ENCODE assay signal across 11 cellular contexts in genomic region chr7:21579341-21580072, GRCh38. TPM values are rescaled to one million over a fixed set of nuclear protein-coding genes. Genes with fewer than 3 reads are reported as not detected.
DNase-seq lines count a peak whose midpoint lies in the region; ATAC-seq, FAIRE-seq and TF ChIP-seq lines count a peak whose summit lies in the region.
"Had no signal": no experiment of that assay in that cellular context is flagged by ENCODE, and none has a peak within 500 bp of the region (broad histone marks: within the 10 kb centered on the region; RNA-seq: fewer than 3 reads in every experiment).

No MANE protein-coding gene starts in this region.

- no peaks in the 10 kb centered on the region for H4K20me1 ChIP-seq in endothelial cell of umbilical vein (replicated peaks; ENCODE audit: control insufficient read depth, extremely low read depth, insufficient read depth, low read length)

- CTCF ChIA-PET in endothelial cell of umbilical vein (lab: Charles Lee) = interaction anchor here (1.0 kb wide), 1 partner anchor 188 kb away, joined by 4 read pairs; no protein-coding TSS in a partner anchor

- POLR2A ChIA-PET in endothelial cell of umbilical vein (lab: Charles Lee) = interaction anchor here (0.5 kb wide), 1 partner anchor 246 kb away, joined by 3 read pairs; no protein-coding TSS in a partner anchor

- H3K27me3 ChIP-seq in endothelial cell of umbilical vein (ENCODE audit: control insufficient read depth in 2 of 2, insufficient read depth in 2 of 2, low read length in 2 of 2) = no peaks in the 10 kb centered on the region

- H3K9me3 Mint-ChIP-seq in activated CD4-positive, alpha-beta T cell treated with anti-CD3 and anti-CD28 coated beads, Interleukin-2, amount 10 ng/mL, durations not matched to agents 24 days and 14 days = peaks cover 14% of the 10 kb centered on the region
- no peaks in the 10 kb centered on the region for H3K9me3 Mint-ChIP-seq in osteocyte (ENCODE audit: unreplicated experiment)

- H3K27ac Mint-ChIP-seq in activated CD4-positive, alpha-beta T cell treated with anti-CD3 and anti-CD28 coated beads, Interleukin-2, amount 10 ng/mL, durations not matched to agents 24 days and 14 days = peak overlapping the region; percentile 69
- H3K27ac Mint-ChIP-seq in osteocyte (ENCODE audit: unreplicated experiment) = no peak overlapping the region

- no peak overlapping the region for H3K4me2 ChIP-seq in endothelial cell of umbilical vein (ENCODE audit: insufficient read depth, low read length)

- no peak overlapping the region for H3K4me3 Mint-ChIP-seq in activated CD4-positive, alpha-beta T cell treated with anti-CD3 and anti-CD28 coated beads, Interleukin-2, amount 10 ng/mL, durations not matched to agents 24 days and 14 days
- no peak overlapping the region for H3K4me3 Mint-ChIP-seq in osteocyte (ENCODE audit: unreplicated experiment)

- H3K36me3 ChIP-seq in endothelial cell of umbilical vein (ENCODE audit: control insufficient read depth in 2 of 2, extremely low read depth in 1 of 2, insufficient read depth in 2 of 2, low read length in 2 of 2) = no peaks in the 10 kb centered on the region

- TSS peak; percentile 77 for BruUV-seq in endothelial cell of umbilical vein (replicated peaks; lab: Mats Ljungman, UMichigan)

- TF ChIP-seq POLR2A in endothelial cell of umbilical vein (IDR thresholded peaks at IDR 0.05; ENCODE audit: low read depth, low read length) = no peak

- FAIRE-seq in endothelial cell of umbilical vein (lab: Jason Lieb, UNC) = no peak
- FAIRE-seq: colon, small intestine had no signal

- H3K9ac ChIP-seq in endothelial cell of umbilical vein (replicated peaks; ENCODE audit: extremely low read depth, insufficient read depth, low read length) = no peak overlapping the region

- H3K4me1 Mint-ChIP-seq in activated CD4-positive, alpha-beta T cell treated with anti-CD3 and anti-CD28 coated beads, Interleukin-2, amount 10 ng/mL, durations not matched to agents 24 days and 14 days = peaks cover 6% of the 10 kb centered on the region
- no peaks in the 10 kb centered on the region for H3K4me1 Mint-ChIP-seq in osteocyte (ENCODE audit: unreplicated experiment)

- TF ChIP-seq CTCF in endothelial cell of umbilical vein (IDR thresholded peaks at IDR 0.05; ENCODE audit: extremely low read depth in 1 of 2, insufficient read depth in 1 of 2, low read depth in 1 of 2, low read length in 2 of 2) (no peak), osteocyte (IDR thresholded peaks at IDR 0.05) (no peak)

- no peaks in the 10 kb centered on the region for H3K9me3 ChIP-seq in endothelial cell of umbilical vein (replicated peaks; ENCODE audit: control insufficient read depth, insufficient read depth, low read length)

- intact Hi-C loops in activated CD4-positive, alpha-beta T cell treated with anti-CD3 and anti-CD28 coated beads, Interleukin-2, amount 10 ng/mL, durations not matched to agents 24 days and 14 days (cut with micrococcal nuclease) = no loop called here
- intact Hi-C loops in endothelial cell of umbilical vein (cut with micrococcal nuclease) = loop anchor here (1.0 kb wide), 1 partner anchor 38 kb away; no protein-coding TSS in a partner anchor

- no peak overlapping the region for H3K4me3 ChIP-seq in endothelial cell of umbilical vein (replicated peaks in 1 of 3; ENCODE audit: insufficient read depth in 1 of 3, low read depth in 1 of 3, low read length in 3 of 3)

- ATAC-seq in HG03520 (IDR thresholded peaks at IDR 0.05; ENCODE audit: unreplicated experiment) = peak; percentile 23

- H3K36me3 Mint-ChIP-seq in activated CD4-positive, alpha-beta T cell treated with anti-CD3 and anti-CD28 coated beads, Interleukin-2, amount 10 ng/mL, durations not matched to agents 24 days and 14 days (ENCODE audit: low read depth) = peaks cover 18% of the 10 kb centered on the region
- H3K36me3 Mint-ChIP-seq in osteocyte (ENCODE audit: unreplicated experiment) = no peaks in the 10 kb centered on the region

- no peaks in the 10 kb centered on the region for H3K4me1 ChIP-seq in endothelial cell of umbilical vein (ENCODE audit: control insufficient read depth, extremely low read depth, insufficient read depth, low read length)

- DNase-seq in activated CD4-positive, alpha-beta T cell treated with anti-CD3 and anti-CD28 coated beads, Interleukin-2, amount 10 ng/mL, durations not matched to agents 24 days and 14 days = no peak
- no peak for DNase-seq in activated CD4-positive, alpha-beta T cell treated with anti-CD3 and anti-CD28 coated beads, Interleukin-2, amount 50 U/mL, for 4 hours
- DNase-seq in endothelial cell of umbilical vein (ENCODE audit: low read depth, low spot score) (no peak), superior temporal gyrus (ENCODE audit: extremely low spot score) (peak; percentile 25), T1000 (lab: John Stamatoyannopoulos, UW) (no peak), osteocyte (ENCODE audit: extremely low spot score, unreplicated experiment) (no peak), cortex of kidney (lab: John Stamatoyannopoulos, UW) (no peak)
- DNase-seq: NCI-H1092 had no signal

- H3K79me2 ChIP-seq in endothelial cell of umbilical vein (ENCODE audit: control insufficient read depth, insufficient read depth, low read length) = no peaks in the 10 kb centered on the region

- no peak overlapping the region for H3K27ac ChIP-seq in endothelial cell of umbilical vein (ENCODE audit: insufficient read depth, low read depth, low read length)

- dilution Hi-C loops in endothelial cell of umbilical vein (cut with MboI; ENCODE audit: extremely low pct_ligation_motif_present, low sequenced_read_pairs) = no loop called here

- no peaks in the 10 kb centered on the region for H3K27me3 Mint-ChIP-seq in activated CD4-positive, alpha-beta T cell treated with anti-CD3 and anti-CD28 coated beads, Interleukin-2, amount 10 ng/mL, durations not matched to agents 24 days and 14 days
- H3K27me3 Mint-ChIP-seq in osteocyte (ENCODE audit: unreplicated experiment) = no peaks in the 10 kb centered on the region

- no peaks in the 10 kb centered on the region for H3K9me1 ChIP-seq in endothelial cell of umbilical vein (replicated peaks; ENCODE audit: control insufficient read depth, extremely low read depth, insufficient read depth, low read length)

- no peak overlapping the region for H2AFZ ChIP-seq in endothelial cell of umbilical vein (ENCODE audit: low read depth, low read length)

TF ChIP-seq in endothelial cell of umbilical vein, 7 proteins besides CTCF, POLR2A, EP300 and RAD21:
- no peak for TF ChIP-seq EZH2 (IDR thresholded peaks at IDR 0.05; ENCODE audit: borderline replicate concordance, low read depth, low read length, severe bottlenecking)
- TF ChIP-seq FOS (IDR thresholded peaks at IDR 0.05; ENCODE audit: borderline replicate concordance, insufficient read depth, low read length) = no peak
- no peak for TF ChIP-seq POLR2AphosphoS5 (IDR thresholded peaks at IDR 0.05; ENCODE audit: insufficient read depth, low read depth, low read length)
- TF ChIP-seq MYC (IDR thresholded peaks at IDR 0.05; ENCODE audit: low read depth, low read length) = no peak
- TF ChIP-seq MAX (IDR thresholded peaks at IDR 0.05; ENCODE audit: insufficient read depth, insufficient read length) = no peak
- no peak for TF ChIP-seq JUN (IDR thresholded peaks at IDR 0.05; ENCODE audit: borderline replicate concordance, insufficient read depth, insufficient read length, low read depth)
- no peak for TF ChIP-seq GATA2 (IDR thresholded peaks at IDR 0.05; ENCODE audit: insufficient read depth, insufficient read length, low read depth, low read length)
TF ChIP-seq in endothelial cell of umbilical vein: peak in this region for 0.

RNA-seq across cellular contexts. Expression of gene DNAH11, which starts 36.7 kb away (rescaled TPM):
- total RNA-seq in activated CD4-positive, alpha-beta T cell treated with anti-CD3 and anti-CD28 coated beads, Interleukin-2, amount 10 ng/mL, durations not matched to agents 24 days and 14 days = 3.0 and 6.1 TPM in 2 replicates
- total RNA-seq in endothelial cell of umbilical vein (0.69 and 2.0 TPM in 2 replicates), osteocyte (not detected in 2 replicates)
- polyA plus RNA-seq in endothelial cell of umbilical vein = 0.22 and 0.91 TPM in 2 replicates
- 0.62 and 0.69 TPM in 2 replicates for polyA plus RNA-seq in endothelial cell of umbilical vein (2011; cell fraction: cytosol; rRNA removed)
- 4.8 TPM in 2 replicates for polyA plus RNA-seq in endothelial cell of umbilical vein (2011; cell fraction: nucleus; rRNA removed)
- 1.6 and 4.0 TPM in 2 replicates for polyA plus RNA-seq in endothelial cell of umbilical vein (2012)
- 0.49 and 1.2 TPM in 2 replicates for polyA minus RNA-seq in endothelial cell of umbilical vein
- not detected for polyA minus RNA-seq in endothelial cell of umbilical vein (2011; cell fraction: cytosol; rRNA and poly(A)+ RNA removed)
- 2.3 TPM in 2 replicates for polyA minus RNA-seq in endothelial cell of umbilical vein (2011; cell fraction: nucleus; rRNA and poly(A)+ RNA removed)
